In genomic region chr4:101042847-101043246, GRCh38 we compare ENCODE assay signal across 20 cellular contexts.
DNase-seq lines count a peak whose midpoint lies in the region; ATAC-seq and TF ChIP-seq lines count a peak whose summit lies in the region.
"Had no signal": no experiment of that assay in that cellular context is flagged by ENCODE, and none has a peak within 500 bp of the region (broad histone marks: within the 10 kb centered on the region; RNA-seq: fewer than 3 reads in every experiment).

No MANE protein-coding gene starts in this region.

- in situ Hi-C loops in IMR-90 (cut with MboI; ENCODE audit: low sequenced_read_pairs): no loop called here

- peaks cover 9% of the 10 kb centered on the region for H3K4me1 Mint-ChIP-seq in HFFc6 (ENCODE audit: low read depth)

- H3K23ac ChIP-seq in IMR-90 (ENCODE audit: low read depth, low read length): no peak overlapping the region

- no peak overlapping the region for H2AK9ac ChIP-seq in IMR-90 (replicated peaks; ENCODE audit: low read depth, low read length, poor library complexity)

- H3K4ac ChIP-seq in IMR-90 (ENCODE audit: low read depth, low read length): no peak overlapping the region

- DNase-seq in Right ventricle myocardium superior (no peak), left ventricle myocardium inferior (no peak), IMR-90 (no peak), fibroblast of gingiva (ENCODE audit: low read depth) (peak; percentile 1), HFFc6 (no peak)
- DNase-seq in stimulated activated naive CD4-positive, alpha-beta T cell treated with Interleukin-2 at 50 U/mL for 16 hours (lab: John Stamatoyannopoulos, UW): no peak
- no peak for DNase-seq in activated CD8-positive, alpha-beta memory T cell treated with anti-CD3 and anti-CD28 coated beads, Interleukin-2, amount 50 U/mL, for 48 hours
- DNase-seq: ACHN; BE2C; C1 segment of cervical spinal cord; CD4-positive, CD25-positive, alpha-beta regulatory T cell; CD8-positive, alpha-beta memory T cell; COR-L47; DMS 273 treated with DMSO at 0.1 percent for 48 hours; DMS53; DND-41; EL had no signal

- WGBS in IMR-90 (ENCODE audit: extremely low coverage in 2 of 2, insufficient read length in 1 of 2), 2 experiments: no CpG with 5 or more reads among the region's 1 CpG

- no peak for TF ChIP-seq POLR2A in IMR-90 (IDR thresholded peaks at IDR 0.05; ENCODE audit: low read depth, low read length)

- no TSS peak for BruUV-seq in IMR-90 (replicated peaks; lab: Mats Ljungman, UMichigan)

- no peak overlapping the region for H3K27ac ChIP-seq in left ventricle myocardium inferior (replicated peaks)
- peak overlapping the region; percentile 59 for H3K27ac ChIP-seq in 22Rv1
- H3K27ac ChIP-seq in IMR-90 (ENCODE audit: insufficient read depth, low read length): no peak overlapping the region

- H4K91ac ChIP-seq in IMR-90 (ENCODE audit: insufficient read depth, low read depth, low read length): no peak overlapping the region

- no peak overlapping the region for H3K14ac ChIP-seq in IMR-90 (replicated peaks; ENCODE audit: low read depth, low read length)

- no peak overlapping the region for H3K56ac ChIP-seq in IMR-90 (ENCODE audit: extremely low read depth, insufficient read depth, low read length)

- H2BK120ac ChIP-seq in IMR-90 (ENCODE audit: low read depth, low read length): no peak overlapping the region

- H3K9me3 ChIP-seq in left ventricle myocardium inferior (replicated peaks): no peaks in the 10 kb centered on the region
- H3K9me3 ChIP-seq in IMR-90 (ENCODE audit: control insufficient read depth, insufficient read depth, low read length): no peaks in the 10 kb centered on the region
- H3K9me3 ChIP-seq: BE2C, HAP-1 had no signal

- H2BK5ac ChIP-seq in IMR-90 (ENCODE audit: low read depth, low read length, poor library complexity, severe bottlenecking): no peak overlapping the region

- H3K4me1 ChIP-seq in left ventricle myocardium inferior (peaks cover 21% of the 10 kb centered on the region), IMR-90 (ENCODE audit: control insufficient read depth, insufficient read depth, low read length) (no peaks in the 10 kb centered on the region)
- H3K4me1 ChIP-seq: BE2C, HAP-1 had no signal

- no peak overlapping the region for H3K4me2 ChIP-seq in IMR-90 (ENCODE audit: low read depth, low read length)

- H3K27ac Mint-ChIP-seq in HFFc6: no peak overlapping the region
- H3K27ac Mint-ChIP-seq: CD4-positive, CD25-positive, alpha-beta regulatory T cell had no signal

- H3K9me3 Mint-ChIP-seq in HFFc6: no peaks in the 10 kb centered on the region
- H3K9me3 Mint-ChIP-seq: CD4-positive, CD25-positive, alpha-beta regulatory T cell; CD8-positive, alpha-beta memory T cell had no signal

- no peaks in the 10 kb centered on the region for H3K27me3 ChIP-seq in left ventricle myocardium inferior (ENCODE audit: low read depth)
- H3K27me3 ChIP-seq in IMR-90 (ENCODE audit: control insufficient read depth, insufficient read depth, low read length): no peaks in the 10 kb centered on the region
- H3K27me3 ChIP-seq: BE2C had no signal

- H4K8ac ChIP-seq in IMR-90 (ENCODE audit: low read depth in 2 of 2, low read length in 2 of 2): no peak overlapping the region

- no peak overlapping the region for H3K18ac ChIP-seq in IMR-90 (ENCODE audit: low read depth, low read length)

- POLR2A ChIA-PET in IMR-90 (lab: Charles Lee; ENCODE audit: unreplicated experiment): no interaction called here

- H2BK15ac ChIP-seq in IMR-90 (ENCODE audit: low read depth, low read length): no peak overlapping the region

- no peak overlapping the region for H3K4me3 Mint-ChIP-seq in HFFc6
- H3K4me3 Mint-ChIP-seq: CD4-positive, CD25-positive, alpha-beta regulatory T cell had no signal

- H3K36me3 Mint-ChIP-seq in HFFc6 (ENCODE audit: low read depth): peaks cover 11% of the 10 kb centered on the region; the same call in 1 of the 2 replicates

- TF ChIP-seq CTCF in left ventricle myocardium inferior (IDR thresholded peaks at IDR 0.05; ENCODE audit: borderline replicate concordance): no peak
- TF ChIP-seq CTCF in 22Rv1 (IDR thresholded peaks at IDR 0.05): no peak
- TF ChIP-seq CTCF in IMR-90 (conservative IDR thresholded peaks at IDR 0.05; ENCODE audit: low read depth, low read length): no peak
- TF ChIP-seq CTCF in HFFc6 (IDR thresholded peaks at IDR 0.05): no peak

- CTCF ChIA-PET in IMR-90 (lab: Yijun Ruan, JAX): interaction anchor here (0.6 kb wide), 1 partner anchor 14 kb away, joined by 4 read pairs; no protein-coding TSS in a partner anchor

- H3K36me3 ChIP-seq in left ventricle myocardium inferior (peaks cover 8% of the 10 kb centered on the region), IMR-90 (ENCODE audit: control insufficient read depth, insufficient read depth, low read length) (peaks cover 3% of the 10 kb centered on the region)
- H3K36me3 ChIP-seq: BE2C, HAP-1 had no signal

- H2AK5ac ChIP-seq in IMR-90 (ENCODE audit: low read depth, low read length): no peak overlapping the region

- no peak overlapping the region for H2AFZ ChIP-seq in IMR-90 (replicated peaks; ENCODE audit: low read length, poor library complexity)

- no peaks in the 10 kb centered on the region; the same call in 1 of the 2 replicates for H4K20me1 ChIP-seq in IMR-90 (ENCODE audit: insufficient read depth, low read length)

- H2BK20ac ChIP-seq in IMR-90 (ENCODE audit: low read depth, low read length): no peak overlapping the region

- ATAC-seq in Right ventricle myocardium superior (ENCODE audit: poor library complexity) (peak; percentile 71), IMR-90 (ENCODE audit: low read depth) (no peak)
- ATAC-seq: GM12878 had no signal

- no peak for TF ChIP-seq RAD21 in IMR-90 (IDR thresholded peaks at IDR 0.05; ENCODE audit: low read length)

- H4K5ac ChIP-seq in IMR-90 (ENCODE audit: low read depth, low read length): no peak overlapping the region

- dilution Hi-C loops in IMR-90 (cut with HindIII; ENCODE audit: low sequenced_read_pairs, unreplicated experiment): no loop called here

- intact Hi-C loops in Right ventricle myocardium superior (cut with DNase I) (no loop called here), left ventricle myocardium inferior (cut with micrococcal nuclease) (no loop called here), IMR-90 (cut with micrococcal nuclease) (no loop called here)

- H3K27me3 Mint-ChIP-seq in HFFc6 (ENCODE audit: insufficient read depth): no peaks in the 10 kb centered on the region
- H3K27me3 Mint-ChIP-seq: CD4-positive, CD25-positive, alpha-beta regulatory T cell; CD8-positive, alpha-beta memory T cell had no signal

- no peak overlapping the region for H3K4me3 ChIP-seq in left ventricle myocardium inferior
- H3K4me3 ChIP-seq in IMR-90 (ENCODE audit: insufficient read depth, low read depth, low read length): no peak overlapping the region
- H3K4me3 ChIP-seq: GM12878, HAP-1 had no signal

- H3K9ac ChIP-seq in IMR-90 (ENCODE audit: low read depth, low read length): no peak overlapping the region

- peaks cover 3% of the 10 kb centered on the region in 2 experiments; a peak in 2 of 4 replicates for H3K79me1 ChIP-seq in IMR-90 (ENCODE audit: low read depth in 1 of 2, low read length in 2 of 2)

- H3K9me1 ChIP-seq in IMR-90 (ENCODE audit: insufficient read depth, low read length): peaks cover 2% of the 10 kb centered on the region; the same call in 1 of the 2 replicates

TF ChIP-seq in IMR-90, 13 proteins besides CTCF, POLR2A, EP300 and RAD21:
- TF ChIP-seq RFX5 (IDR thresholded peaks at IDR 0.05; ENCODE audit: low read depth, low read length) (no peak), RCOR1 (IDR thresholded peaks at IDR 0.05; ENCODE audit: insufficient replicate concordance, low read length) (no peak), MAFK (IDR thresholded peaks at IDR 0.05; ENCODE audit: low read depth, low read length) (peak; percentile 85), CHD1 (IDR thresholded peaks at IDR 0.05; ENCODE audit: low read depth, low read length) (no peak)
